Comparison of ENCODE assay signal across 21 cellular contexts in genomic region chr16:47262938-47263337, GRCh38.
"Had no signal": no experiment of that assay in that cellular context is flagged by ENCODE, and none has a peak within 500 bp of the region (broad histone marks: within the 10 kb centered on the region; RNA-seq: fewer than 3 reads in every experiment).

No MANE protein-coding gene starts in this region.

- H3K27ac ChIP-seq: HL-60 had no signal

- H3K9ac ChIP-seq: SK-N-SH had no signal

- H3K9me3 ChIP-seq: MG63, SK-N-SH had no signal

- H3K36me3 ChIP-seq: MG63 had no signal

- H3K27me3 ChIP-seq: MG63 had no signal

- DNase-seq: KBM-7, MG63, NCI-H1092, NCI-H1105 treated with DMSO at 0.1 percent for 48 hours, NCI-H1417 treated with DMSO at 0.1 percent for 48 hours, NCI-H146, NCI-H187, NCI-H2029, NCI-H2081 treated with DMSO at 0.1 percent for 48 hours, NCI-H2171, NCI-H226, NCI-H446, NCI-H510A, NCI-H524 treated with DMSO at 0.1 percent for 48 hours, NCI-H69, NCI-H774, Right ventricle myocardium superior, RPMI8226, SIG-M5, SK-N-SH had no signal

- H3K4me2 ChIP-seq: SK-N-SH had no signal

- H3K4me3 ChIP-seq: MG63 had no signal
